In genomic region chr6:109382576-109383437, GRCh38 we compare ENCODE assay signal across 9 cellular contexts. TPM values are rescaled to one million over a fixed set of nuclear protein-coding genes. Genes with fewer than 3 reads are reported as not detected.
DNase-seq lines count a peak whose midpoint lies in the region; ATAC-seq, FAIRE-seq and TF ChIP-seq lines count a peak whose summit lies in the region.
"Had no signal": no experiment of that assay in that cellular context is flagged by ENCODE, and none has a peak within 500 bp of the region (broad histone marks: within the 10 kb centered on the region; RNA-seq: fewer than 3 reads in every experiment).

No MANE protein-coding gene starts in this region.

- peak overlapping the region; percentile 88 for H2AFZ ChIP-seq in keratinocyte (ENCODE audit: control insufficient read depth, low read length)

- H3K27me3 ChIP-seq in keratinocyte (ENCODE audit: control insufficient read depth, extremely low read depth, insufficient read depth, low read length): no peaks in the 10 kb centered on the region

- peak overlapping the region; percentile 95 for H3K9ac ChIP-seq in keratinocyte (ENCODE audit: control insufficient read depth, extremely low read depth, insufficient read depth, low read length)

- H3K9me1 ChIP-seq in keratinocyte (ENCODE audit: control insufficient read depth, extremely low read depth, insufficient read depth, low read length): no peaks in the 10 kb centered on the region

- H3K4me2 ChIP-seq in keratinocyte (ENCODE audit: control insufficient read depth, extremely low read depth, insufficient read depth, low read depth, low read length): peak overlapping the region; percentile 86

- ATAC-seq in GM19035 (IDR thresholded peaks at IDR 0.05; ENCODE audit: unreplicated experiment): peak; percentile 71
- peak; percentile 64 for ATAC-seq in HG03378 (IDR thresholded peaks at IDR 0.05; ENCODE audit: unreplicated experiment)

- peaks cover 29% of the 10 kb centered on the region for H3K4me1 ChIP-seq in keratinocyte (ENCODE audit: control insufficient read depth, extremely low read depth, insufficient read depth, low read length)

- DNase-seq in AML-193 (lab: John Stamatoyannopoulos, UW) (peak; percentile 99 to 100), NCI-H446 (lab: John Stamatoyannopoulos, UW) (peak; percentile 84 to 91), cerebellum (ENCODE audit: low spot score) (peak; percentile 91), keratinocyte (ENCODE audit: low read depth, low spot score) (peak; percentile 71)
- peak; percentile 89 for DNase-seq in activated CD4-positive, CD25-positive, alpha-beta regulatory T cell treated with anti-CD3 and anti-CD28 coated beads, Interleukin-2, amount 50 U/mL, for 72 hours
- DNase-seq in stimulated activated CD4-positive, alpha-beta T cell treated with anti-CD3 and anti-CD28 coated beads, Interleukin-15, amount 100 ng/mL, for 1 hour (ENCODE audit: low read depth in 1 of 2, low spot score in 1 of 2): peak; percentile 81 to 84

- H3K27ac ChIP-seq in keratinocyte (ENCODE audit: control insufficient read depth, insufficient read depth, low read length): peak overlapping the region; percentile 98

- TF ChIP-seq CTCF in keratinocyte (optimal IDR thresholded peaks at IDR 0.05 in 1 of 3, IDR thresholded peaks at IDR 0.05 in 1 of 3, conservative IDR thresholded peaks at IDR 0.05 in 1 of 3; ENCODE audit: extremely low read depth in 1 of 3, insufficient read depth in 2 of 3, low read length in 3 of 3): peak; percentile 44 to 62 (median 46)

- peaks cover under 1 to 6% of the 10 kb centered on the region in 2 experiments for H3K36me3 ChIP-seq in keratinocyte (ENCODE audit: control insufficient read depth in 2 of 2, extremely low read depth in 1 of 2, insufficient read depth in 2 of 2, low read length in 2 of 2)

- peak overlapping the region; percentile 60 to 78 (median 71) for H3K4me3 ChIP-seq in keratinocyte (ENCODE audit: control insufficient read depth in 2 of 3, extremely low read depth in 1 of 3, insufficient read depth in 2 of 3, low read depth in 1 of 3, low read length in 3 of 3)

- peaks cover 43% of the 10 kb centered on the region for H3K79me2 ChIP-seq in keratinocyte (ENCODE audit: control insufficient read depth, insufficient read depth, low read length)

- FAIRE-seq in keratinocyte (lab: Jason Lieb, UNC): peak; percentile 73
- FAIRE-seq: colon had no signal

- dilution Hi-C loops in keratinocyte (cut with MboI; ENCODE audit: extremely low pct_ligation_motif_present, low sequenced_read_pairs): no loop called here

- H3K9me3 ChIP-seq in keratinocyte (ENCODE audit: control insufficient read depth, low read depth, low read length): no peaks in the 10 kb centered on the region

- H4K20me1 ChIP-seq in keratinocyte (ENCODE audit: control insufficient read depth, extremely low read depth, insufficient read depth, low read length): peaks cover 11% of the 10 kb centered on the region

RNA-seq across cellular contexts. Expression of gene CD164, which starts 0.5 kb away (rescaled TPM):
- 67.1 TPM for total RNA-seq in cerebellum
- polyA plus RNA-seq in keratinocyte: 116 to 244 TPM (median 207 TPM) in 3 replicates
- polyA plus RNA-seq in keratinocyte (2011; ENCODE audit: low read depth): 88.3 TPM
- polyA plus RNA-seq in keratinocyte (2011; cell fraction: cytosol; rRNA removed): 61.3 and 110 TPM in 2 replicates
- polyA plus RNA-seq in keratinocyte (2011; cell fraction: nucleus; rRNA removed): 133 and 159 TPM in 2 replicates
- polyA plus RNA-seq in keratinocyte (2012; ENCODE audit: low replicate concordance): 114 and 123 TPM in 2 replicates
- 83.3 to 164 TPM (median 159 TPM) in 3 replicates for polyA minus RNA-seq in keratinocyte
- 275 TPM for polyA minus RNA-seq in keratinocyte (2011; cell fraction: cytosol; rRNA and poly(A)+ RNA removed)
- polyA minus RNA-seq in keratinocyte (2011; cell fraction: nucleus; rRNA and poly(A)+ RNA removed): 157 and 212 TPM in 2 replicates

RNA-seq across cellular contexts. Expression of gene PPIL6, which starts 57.6 kb away (rescaled TPM):
- total RNA-seq in cerebellum: 14.5 TPM
- 0.82 to 1.4 TPM (median 1.3 TPM) in 3 replicates for polyA plus RNA-seq in keratinocyte
- polyA plus RNA-seq in keratinocyte (2011; ENCODE audit: low read depth): 2.0 TPM
- polyA plus RNA-seq in keratinocyte (2011; cell fraction: cytosol; rRNA removed): 1.1 and 1.8 TPM in 2 replicates
- polyA plus RNA-seq in keratinocyte (2011; cell fraction: nucleus; rRNA removed): 0.90 and 1.0 TPM in 2 replicates
- 0.48 and 1.7 TPM in 2 replicates for polyA plus RNA-seq in keratinocyte (2012; ENCODE audit: low replicate concordance)
- 0.23 to 0.29 TPM in 2 of 3 replicates, not detected in the other for polyA minus RNA-seq in keratinocyte
- not detected for polyA minus RNA-seq in keratinocyte (2011; cell fraction: cytosol; rRNA and poly(A)+ RNA removed)
- 1.4 TPM in 1 of 2 replicates, not detected in the other for polyA minus RNA-seq in keratinocyte (2011; cell fraction: nucleus; rRNA and poly(A)+ RNA removed)

RNA-seq across cellular contexts. Expression of gene SMPD2, which starts 57.7 kb away (rescaled TPM):
- 6.4 TPM for total RNA-seq in cerebellum
- polyA plus RNA-seq in keratinocyte: 11.7 to 15.8 TPM (median 13.2 TPM) in 3 replicates
- 13.0 TPM for polyA plus RNA-seq in keratinocyte (2011; ENCODE audit: low read depth)
- polyA plus RNA-seq in keratinocyte (2011; cell fraction: cytosol; rRNA removed): 10.9 and 11.2 TPM in 2 replicates
- polyA plus RNA-seq in keratinocyte (2011; cell fraction: nucleus; rRNA removed): 17.6 and 18.8 TPM in 2 replicates
- 9.6 and 13.6 TPM in 2 replicates for polyA plus RNA-seq in keratinocyte (2012; ENCODE audit: low replicate concordance)
- 16.5 to 24.3 TPM (median 18.4 TPM) in 3 replicates for polyA minus RNA-seq in keratinocyte
- polyA minus RNA-seq in keratinocyte (2011; cell fraction: cytosol; rRNA and poly(A)+ RNA removed): 8.6 TPM
- polyA minus RNA-seq in keratinocyte (2011; cell fraction: nucleus; rRNA and poly(A)+ RNA removed): 5.7 and 8.3 TPM in 2 replicates

Comparison
In these comparisons a context has a peak if more than half of its experiments do, and no peak if none do; other contexts are left out.
1. Peak in every context shown above with its lines: DNase-seq, ATAC-seq, H3K4me3 ChIP-seq and H3K27ac ChIP-seq.